In genomic region chr10:124095096-124095495, GRCh38 we compare ENCODE assay signal across 2 cellular contexts.
TF ChIP-seq lines count a peak whose summit lies in the region.

No MANE protein-coding gene starts in this region.

TF ChIP-seq in HepG2, 621 proteins besides CTCF, POLR2A, EP300 and RAD21:
- TF ChIP-seq SALL1 (CRISPR knock-in tag; IDR thresholded peaks at IDR 0.05) (peak; percentile 21; the same call in 1 of the 2 replicates), KDM3A (CRISPR knock-in tag; IDR thresholded peaks at IDR 0.05; ENCODE audit: low read depth) (no peak), ATF4 (CRISPR knock-in tag; IDR thresholded peaks at IDR 0.05) (0 out of 4 replicates have a peak, but pooled peaks of 1 of the 2 experiments have one; percentile 16), CEBPG (CRISPR knock-in tag; IDR thresholded peaks at IDR 0.05) (peak; percentile 33; the same call in 1 of the 2 replicates), SAP130 (CRISPR knock-in tag; IDR thresholded peaks at IDR 0.05; ENCODE audit: low read depth) (peak; percentile 36; the same call in 1 of the 2 replicates)

TF ChIP-seq in neural cell, 6 proteins besides CTCF, POLR2A, EP300 and RAD21:
- TF ChIP-seq REST (IDR thresholded peaks at IDR 0.05; ENCODE audit: borderline replicate concordance) = no peak
- TF ChIP-seq SMC3 (conservative IDR thresholded peaks at IDR 0.05; ENCODE audit: poor library complexity) = no peak
- no peak for TF ChIP-seq MXI1 (conservative IDR thresholded peaks at IDR 0.05; ENCODE audit: poor library complexity, severe bottlenecking)
- no peak for TF ChIP-seq POLR2AphosphoS5 (IDR thresholded peaks at IDR 0.05)
- TF ChIP-seq EZH2 (IDR thresholded peaks at IDR 0.05; ENCODE audit: borderline replicate concordance, insufficient read depth, low read length, poor library complexity, severe bottlenecking) = no peak
- TF ChIP-seq TAF1 (IDR thresholded peaks at IDR 0.05; ENCODE audit: low read depth) = no peak
